Comparison of ENCODE assay signal across 1 cellular context in genomic region chr15:34969340-34970097, GRCh38.
TF ChIP-seq lines count a peak whose summit lies in the region.

Gene AQR, minus strand, starts transcription at chr15:34969742. Its CDS starts 129 bp downstream, at chr15:34969613.

TF ChIP-seq in K562, 482 proteins besides CTCF, POLR2A, EP300 and RAD21 (continued from another document and continues in another):
- TF ChIP-seq MCM5 (IDR thresholded peaks at IDR 0.05; ENCODE audit: low read depth) (no peak), TEAD4 (IDR thresholded peaks at IDR 0.05; ENCODE audit: low read length) (peak; percentile 58; the same call in 1 of the 2 replicates), TEAD4 (CRISPR knock-in tag; IDR thresholded peaks at IDR 0.05; ENCODE audit: borderline replicate concordance) (no peak), ZNF41 (CRISPR knock-in tag; conservative IDR thresholded peaks at IDR 0.05) (no peak), ARID3A (IDR thresholded peaks at IDR 0.05; ENCODE audit: borderline replicate concordance, low read depth, low read length) (peak; percentile 81; the same call in 1 of the 2 replicates), CXXC5 (CRISPR knock-in tag; IDR thresholded peaks at IDR 0.05) (peak; percentile 94), RHOXF2B (CRISPR knock-in tag; conservative IDR thresholded peaks at IDR 0.05) (no peak), GTF2B (IDR thresholded peaks at IDR 0.05; ENCODE audit: extremely low read depth, insufficient read length) (no peak), CCNT2 (IDR thresholded peaks at IDR 0.05; ENCODE audit: borderline replicate concordance, extremely low read depth, insufficient read length, low read depth, low read length) (no peak), ZNF146 (CRISPR knock-in tag; IDR thresholded peaks at IDR 0.05; ENCODE audit: unreplicated experiment) (no peak), KDM1A (IDR thresholded peaks at IDR 0.05) (no peak), NR3C1 (CRISPR knock-in tag; IDR thresholded peaks at IDR 0.05) (no peak), ZNF778 (CRISPR knock-in tag; IDR thresholded peaks at IDR 0.05) (no peak), ZNF277 (CRISPR knock-in tag; IDR thresholded peaks at IDR 0.05; ENCODE audit: borderline replicate concordance) (no peak), DIDO1 (tag; IDR thresholded peaks at IDR 0.05; ENCODE audit: low read depth) (peak; percentile 95), ERF (CRISPR knock-in tag; IDR thresholded peaks at IDR 0.05) (no peak), SAFB (IDR thresholded peaks at IDR 0.05; ENCODE audit: borderline replicate concordance, low read depth, low read length) (no peak), MED1 (CRISPR knock-in tag; IDR thresholded peaks at IDR 0.05; ENCODE audit: borderline replicate concordance) (no peak), CAMTA2 (CRISPR knock-in tag; conservative IDR thresholded peaks at IDR 0.05) (no peak), RBM34 (IDR thresholded peaks at IDR 0.05; ENCODE audit: borderline replicate concordance, insufficient read depth, low read length) (no peak), CEBPB (tag; IDR thresholded peaks at IDR 0.05) (no peak), ZBTB7A (IDR thresholded peaks at IDR 0.05; ENCODE audit: borderline replicate concordance, control insufficient read depth, low read depth, low read length) (peak; percentile 54; the same call in 1 of the 2 replicates), MXD1 (CRISPR knock-in tag; IDR thresholded peaks at IDR 0.05; ENCODE audit: borderline replicate concordance, poor library complexity, severe bottlenecking) (no peak), ZNF584 (CRISPR knock-in tag; IDR thresholded peaks at IDR 0.05; ENCODE audit: low read depth) (no peak), ZKSCAN8 (CRISPR knock-in tag; IDR thresholded peaks at IDR 0.05) (no peak), SIN3A (IDR thresholded peaks at IDR 0.05; ENCODE audit: borderline replicate concordance in 2 of 2, control insufficient read depth in 1 of 2, low read depth in 2 of 2, low read length in 2 of 2) (no peak), DNMT1 (IDR thresholded peaks at IDR 0.05) (no peak), SRSF3 (IDR thresholded peaks at IDR 0.05; ENCODE audit: insufficient read depth, low read length) (no peak), ZNF830 (CRISPR knock-in tag; IDR thresholded peaks at IDR 0.05) (no peak), ZNF12 (CRISPR knock-in tag; IDR thresholded peaks at IDR 0.05) (peak; percentile 53; the same call in 1 of the 2 replicates), MLX (CRISPR knock-in tag; conservative IDR thresholded peaks at IDR 0.05) (no peak), PRDM10 (IDR thresholded peaks at IDR 0.05; ENCODE audit: partially characterized antibody) (peak; percentile 33), ETV5 (CRISPR knock-in tag; IDR thresholded peaks at IDR 0.05; ENCODE audit: low read depth) (peak; percentile 90), ZNF644 (tag; IDR thresholded peaks at IDR 0.05; ENCODE audit: low read depth) (no peak), USF2 (CRISPR knock-in tag; IDR thresholded peaks at IDR 0.05) (no peak), YBX1 (IDR thresholded peaks at IDR 0.05) (no peak), E2F8 (IDR thresholded peaks at IDR 0.05; ENCODE audit: low read depth, partially characterized antibody) (peak; percentile 97), EHMT2 (IDR thresholded peaks at IDR 0.05) (0 out of 2 replicates have a peak, but pooled peaks have one; percentile 14), SAFB2 (IDR thresholded peaks at IDR 0.05; ENCODE audit: borderline replicate concordance, low read depth, low read length, severe bottlenecking) (no peak), HMG20A (CRISPR knock-in tag; conservative IDR thresholded peaks at IDR 0.05) (no peak), NONO (IDR thresholded peaks at IDR 0.05; ENCODE audit: low read depth in 2 of 2, low read length in 1 of 2) (no peak), NR2F6 (CRISPR knock-in tag; IDR thresholded peaks at IDR 0.05) (no peak), BCOR (IDR thresholded peaks at IDR 0.05) (no peak), HINFP (tag; conservative IDR thresholded peaks at IDR 0.05; ENCODE audit: low read depth) (no peak), RUNX1 (IDR thresholded peaks at IDR 0.05; ENCODE audit: low read depth) (no peak), TGIF2 (CRISPR knock-in tag; IDR thresholded peaks at IDR 0.05) (no peak), SREBF1 (IDR thresholded peaks at IDR 0.05; ENCODE audit: borderline replicate concordance, low read depth, low read length) (peak; percentile 73), CHCHD3 (CRISPR knock-in tag; IDR thresholded peaks at IDR 0.05) (no peak), IFI16 (CRISPR knock-in tag; IDR thresholded peaks at IDR 0.05) (no peak), GABPA (tag; conservative IDR thresholded peaks at IDR 0.05; ENCODE audit: low read depth) (peak; percentile 100), PML (IDR thresholded peaks at IDR 0.05; ENCODE audit: low read length) (peak; percentile 88), DDX20 (tag; IDR thresholded peaks at IDR 0.05; ENCODE audit: low read depth) (no peak), THAP7 (CRISPR knock-in tag; IDR thresholded peaks at IDR 0.05) (peak; percentile 89; the same call in 1 of the 2 replicates), ZNF79 (CRISPR knock-in tag; IDR thresholded peaks at IDR 0.05; ENCODE audit: low read depth) (no peak), FOXA3 (CRISPR knock-in tag; conservative IDR thresholded peaks at IDR 0.05 in 1 of 2, IDR thresholded peaks at IDR 0.05 in 1 of 2) (0 out of 4 replicates have a peak, but pooled peaks of 1 of the 2 experiments have one; percentile 6), ZNF263 (CRISPR knock-in tag; IDR thresholded peaks at IDR 0.05; ENCODE audit: borderline replicate concordance) (no peak), CHD1 (IDR thresholded peaks at IDR 0.05; ENCODE audit: low read length) (no peak), PREB (CRISPR knock-in tag; IDR thresholded peaks at IDR 0.05) (peak; percentile 90; the same call in 1 of the 2 replicates)
